In genomic region chr12:84508325-84508861, GRCh38 we compare ENCODE assay signal across 8 cellular contexts.
DNase-seq lines count a peak whose midpoint lies in the region; ATAC-seq, FAIRE-seq and TF ChIP-seq lines count a peak whose summit lies in the region.

No MANE protein-coding gene starts in this region.

- H3K4me2 ChIP-seq in A549, result no peak overlapping the region

- TF ChIP-seq EP300 in A549 (IDR thresholded peaks at IDR 0.05), result no peak

- H3K9me3 Mint-ChIP-seq in T-cell, result peaks cover 0 to 4% (median 0%) of the 10 kb centered on the region in 3 donors

- H3K9me3 ChIP-seq in A549, result no peaks in the 10 kb centered on the region
- H3K9me3 ChIP-seq in RWPE2 (ENCODE audit: severe bottlenecking), result no peaks in the 10 kb centered on the region
- no peaks in the 10 kb centered on the region for H3K9me3 ChIP-seq in aorta (ENCODE audit: control insufficient read depth, low read length)

- H3K4me3 ChIP-seq in A549 (no peak overlapping the region), RWPE2 (ENCODE audit: severe bottlenecking) (no peak overlapping the region), aorta (ENCODE audit: low read length in 2 of 2) (no peak overlapping the region)

- intact Hi-C loops in left cardiac atrium (cut with DNase I), result no loop called here
- intact Hi-C loops in aorta (cut with DNase I), result loop anchor here in 1 of 2 donors (10.0 kb wide), 1 partner anchor 1984 kb away; no protein-coding TSS in a partner anchor

- TF ChIP-seq RAD21 in A549 (conservative IDR thresholded peaks at IDR 0.05 in 1 of 2, IDR thresholded peaks at IDR 0.05 in 1 of 2), result no peak

- H3K4me1 ChIP-seq in A549 (no peaks in the 10 kb centered on the region), RWPE2 (ENCODE audit: insufficient read depth, poor library complexity, severe bottlenecking) (peaks cover 28% of the 10 kb centered on the region), aorta (ENCODE audit: control insufficient read depth in 1 of 2, insufficient read depth in 2 of 2, low read length in 2 of 2) (no peaks in the 10 kb centered on the region)

- H3K36me3 ChIP-seq in RWPE2 (ENCODE audit: low read depth) (peaks cover 4% of the 10 kb centered on the region; the same call in 1 of the 2 replicates), aorta (ENCODE audit: control insufficient read depth in 1 of 2, insufficient read depth in 2 of 2, low read length in 1 of 2) (no peaks in the 10 kb centered on the region)

- no peaks in the 10 kb centered on the region for H3K4me1 Mint-ChIP-seq in T-cell

- H3K27ac ChIP-seq in A549 (no peak overlapping the region), RWPE2 (ENCODE audit: poor library complexity, severe bottlenecking) (peak overlapping the region; percentile 71), aorta (ENCODE audit: low read depth in 1 of 2, low read length in 2 of 2) (no peak overlapping the region)

- H3K36me3 Mint-ChIP-seq in T-cell, result no peaks in the 10 kb centered on the region

- TF ChIP-seq CTCF in A549 (IDR thresholded peaks at IDR 0.05) (no peak), RWPE2 (IDR thresholded peaks at IDR 0.05; ENCODE audit: poor library complexity, severe bottlenecking) (peak; percentile 63)

- no peak for FAIRE-seq in A549 (lab: Jason Lieb, UNC)

- no peak overlapping the region for H3K4me3 Mint-ChIP-seq in T-cell

- peak; percentile 11 to 60 for DNase-seq in A549 (ENCODE audit: low read depth in 1 of 2, low spot score in 1 of 2)
- no peak for DNase-seq in RWPE2 (ENCODE audit: low spot score)
- peak; percentile 23 for DNase-seq in left cardiac atrium
- DNase-seq in aorta, result peak in 1 of 2 donors; percentile 46
- DNase-seq in cerebellar nuclear complex (lab: John Stamatoyannopoulos, UW), result no peak
- DNase-seq in T-cell, result no peak

- ATAC-seq in A549, result peak; percentile 90 to 95
- ATAC-seq in GM18907 (IDR thresholded peaks at IDR 0.05; ENCODE audit: unreplicated experiment), result peak; percentile 88
- peak; percentile 85 for ATAC-seq in HG03432 (IDR thresholded peaks at IDR 0.05; ENCODE audit: unreplicated experiment)
- ATAC-seq in RWPE2 (ENCODE audit: low read depth), result peak; percentile 93
- peak; percentile 38 to 91 for ATAC-seq in left cardiac atrium
- ATAC-seq in aorta (ENCODE audit: low FRiP score), result peak; percentile 77
- no peak for ATAC-seq in T-cell (replicated peaks in 1 of 4)

- POLR2A ChIA-PET in A549 (lab: Yijun Ruan, JAX), result no interaction called here
- POLR2A ChIA-PET in T-cell (lab: Charles Lee), result no interaction called here

- H3K27me3 ChIP-seq in RWPE2 (ENCODE audit: insufficient read depth, poor library complexity, severe bottlenecking) (no peaks in the 10 kb centered on the region), aorta (ENCODE audit: control insufficient read depth in 1 of 2, insufficient read depth in 2 of 2, low read length in 1 of 2) (no peaks in the 10 kb centered on the region)

- no peak overlapping the region for H3K27ac Mint-ChIP-seq in T-cell

- 6% methylated on average over 3 of the region's 3 CpGs for WGBS in A549 (ENCODE audit: missing lambda C conversion rate)
- 16 to 32% methylated on average over 3 of the region's 3 CpGs for WGBS in aorta, 2 donors

- CTCF ChIA-PET in A549 (lab: Yijun Ruan, JAX) (interaction anchor here (0.5 to 1.9 kb wide), 6 partner anchors 11 to 1823 kb away, joined by 3 to 6 read pairs (median 3); no protein-coding TSS in a partner anchor), T-cell (lab: Charles Lee) (no interaction called here)

- no peak for TF ChIP-seq POLR2A in A549 (IDR thresholded peaks at IDR 0.05; ENCODE audit: low read length)

- H3K27me3 Mint-ChIP-seq in T-cell, result no peaks in the 10 kb centered on the region

TF ChIP-seq in A549, 52 proteins besides CTCF, POLR2A, EP300 and RAD21:
- TF ChIP-seq NPAS2 (CRISPR knock-in tag; IDR thresholded peaks at IDR 0.05; ENCODE audit: borderline replicate concordance) (no peak), HOXB13 (CRISPR knock-in tag; IDR thresholded peaks at IDR 0.05; ENCODE audit: low read depth) (no peak), BCL3 (IDR thresholded peaks at IDR 0.05) (no peak), RCOR1 (IDR thresholded peaks at IDR 0.05; ENCODE audit: low read depth, low read length) (no peak), SREBF2 (IDR thresholded peaks at IDR 0.05) (no peak), MAZ (IDR thresholded peaks at IDR 0.05; ENCODE audit: borderline replicate concordance, low read depth, low read length) (no peak), MAFK (IDR thresholded peaks at IDR 0.05; ENCODE audit: partially characterized antibody) (no peak), KDM5A (IDR thresholded peaks at IDR 0.05) (no peak)

Comparison
In these comparisons a context has a peak if more than half of its experiments do, and no peak if none do; other contexts are left out.
1. ATAC-seq: peak in A549 (2 of 2), GM18907 (single experiment), HG03432 (single experiment), RWPE2 (single experiment), left cardiac atrium (2 of 2) and aorta (single experiment); none in T-cell (0 of 4).
2. DNase-seq: peak in A549 (2 of 2) and left cardiac atrium (single experiment); none in RWPE2 (single experiment), cerebellar nuclear complex (0 of 2) and T-cell (0 of 34).